1 cellular context compared by ENCODE assay signal in the genomic region with DNA sequence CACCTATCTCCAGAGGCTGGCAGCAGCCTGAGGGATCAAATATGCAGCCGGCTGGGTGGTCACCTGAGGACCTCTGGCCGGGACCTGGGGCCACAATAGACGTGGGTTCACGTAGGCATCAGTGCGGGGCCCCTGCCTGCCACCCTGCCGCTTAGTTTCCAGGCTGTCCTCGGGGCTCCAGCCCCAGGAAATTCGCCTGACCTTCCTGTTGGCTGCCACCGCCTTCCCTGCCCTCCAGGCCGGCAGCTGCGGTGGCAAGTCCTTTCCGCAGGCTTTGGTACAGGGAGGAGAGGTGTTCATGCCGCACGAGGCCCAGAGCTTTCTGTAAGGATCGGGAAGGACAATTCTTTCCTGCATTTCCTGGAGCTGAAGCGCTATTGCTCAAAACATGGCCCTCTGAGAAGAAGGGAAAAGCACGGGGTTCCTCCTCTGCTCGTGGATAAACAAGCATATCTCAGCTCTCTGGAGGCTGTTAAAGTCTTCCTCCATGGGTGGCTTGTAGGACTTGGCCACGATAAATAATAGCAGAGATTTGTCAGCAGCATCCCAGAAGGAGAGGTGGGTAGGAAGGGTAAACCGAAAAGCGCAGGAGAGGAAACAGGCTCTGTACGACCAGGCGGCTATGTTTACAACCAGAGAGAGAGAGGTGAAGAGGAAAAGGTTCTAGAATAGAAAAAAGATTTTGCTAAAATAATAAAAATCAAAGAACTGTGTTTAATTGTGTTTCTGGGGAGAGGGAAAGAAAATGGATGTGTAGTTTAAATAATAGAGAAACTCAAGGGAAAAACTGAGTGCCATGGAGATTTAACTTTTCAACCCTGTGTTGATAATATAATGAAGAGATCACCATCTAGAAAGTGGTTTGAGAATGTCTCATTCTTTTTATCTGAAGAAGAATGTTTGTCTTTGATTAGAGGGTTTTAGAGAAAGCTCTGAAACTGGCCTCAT.
TF ChIP-seq lines count a peak whose summit lies in the region.

No MANE protein-coding gene starts in this region.

TF ChIP-seq in IMR-90, 13 proteins besides CTCF, POLR2A, EP300 and RAD21:
- no peak for TF ChIP-seq RFX5 (IDR thresholded peaks at IDR 0.05; ENCODE audit: low read depth, low read length)
- TF ChIP-seq, protein P1, sequence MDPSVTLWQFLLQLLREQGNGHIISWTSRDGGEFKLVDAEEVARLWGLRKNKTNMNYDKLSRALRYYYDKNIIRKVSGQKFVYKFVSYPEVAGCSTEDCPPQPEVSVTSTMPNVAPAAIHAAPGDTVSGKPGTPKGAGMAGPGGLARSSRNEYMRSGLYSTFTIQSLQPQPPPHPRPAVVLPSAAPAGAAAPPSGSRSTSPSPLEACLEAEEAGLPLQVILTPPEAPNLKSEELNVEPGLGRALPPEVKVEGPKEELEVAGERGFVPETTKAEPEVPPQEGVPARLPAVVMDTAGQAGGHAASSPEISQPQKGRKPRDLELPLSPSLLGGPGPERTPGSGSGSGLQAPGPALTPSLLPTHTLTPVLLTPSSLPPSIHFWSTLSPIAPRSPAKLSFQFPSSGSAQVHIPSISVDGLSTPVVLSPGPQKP (IDR thresholded peaks at IDR 0.05; ENCODE audit: borderline replicate concordance, low read depth, low read length) = no peak
- TF ChIP-seq MXI1 (IDR thresholded peaks at IDR 0.05; ENCODE audit: borderline replicate concordance, low read depth, low read length) = no peak
- TF ChIP-seq MAZ (IDR thresholded peaks at IDR 0.05; ENCODE audit: borderline replicate concordance, low read depth, low read length) = no peak
- no peak; the same call in 1 of the 2 replicates for TF ChIP-seq CHD1 (IDR thresholded peaks at IDR 0.05; ENCODE audit: low read depth, low read length)
- no peak for TF ChIP-seq CEBPB (IDR thresholded peaks at IDR 0.05; ENCODE audit: low read depth, low read length)
